17 cellular contexts compared by ENCODE assay signal in the genomic region with DNA sequence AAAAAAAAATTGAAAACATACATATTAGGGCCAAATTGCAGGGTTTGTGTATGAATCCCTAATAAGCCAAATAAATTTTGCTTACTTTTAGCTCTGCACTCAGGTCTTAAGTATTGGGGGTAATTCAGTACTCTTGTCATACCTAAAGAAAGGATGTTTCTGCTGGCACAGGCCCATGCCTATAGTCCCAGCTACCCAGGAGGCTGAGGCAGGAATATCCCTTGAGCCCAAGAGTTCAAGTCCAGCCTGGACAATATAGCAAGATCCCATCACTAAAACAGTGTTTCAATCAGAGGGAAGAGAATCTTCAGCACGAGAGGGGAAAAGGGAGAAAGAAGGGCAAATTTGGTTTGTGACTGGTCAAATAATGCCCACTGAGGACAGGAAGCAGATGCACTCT. TPM values are rescaled to one million over a fixed set of nuclear protein-coding genes. Genes with fewer than 3 reads are reported as not detected.
A peak's percentile ranks its signal among the peaks of the same experiment; 100 is the strongest.
DNase-seq lines count a peak whose midpoint lies in the region; ATAC-seq and TF ChIP-seq lines count a peak whose summit lies in the region.
"Had no signal": no experiment of that assay in that cellular context is flagged by ENCODE, and none has a peak within 500 bp of the region (broad histone marks: within the 10 kb centered on the region; RNA-seq: fewer than 3 reads in every experiment).

No MANE protein-coding gene starts in this region.

- DNase-seq in activated CD4-positive, alpha-beta T cell treated with anti-CD3 and anti-CD28 coated beads, Interleukin-2, amount 10 ng/mL, durations not matched to agents 24 days and 14 days = no peak
- no peak for DNase-seq in activated CD4-positive, alpha-beta T cell treated with anti-CD3 and anti-CD28 coated beads for 1 hour
- no peak for DNase-seq in stimulated activated naive CD8-positive, alpha-beta T cell treated with anti-CD3 and anti-CD28 coated beads, Interleukin-15, amount 100 ng/mL, for 72 hours
- DNase-seq in type B pancreatic cell (ENCODE audit: extremely low spot score, unreplicated experiment) = no peak
- DNase-seq in hypothalamus (lab: John Stamatoyannopoulos, UW) = no peak
- DNase-seq in stimulated activated CD4-positive, alpha-beta T cell treated with anti-CD3 and anti-CD28 coated beads, Interleukin-15, amount 100 ng/mL, for 24 hours = no peak
- DNase-seq: DND-41; GDM1; MM.1S; NCI-H1105; NCI-H1694 treated with DMSO at 0.1 percent for 48 hours; NCI-H345; NCI-H526 treated with DMSO at 0.1 percent for 48 hours; NK-92 treated with Interleukin-12 subunit alpha and Interleukin-12 subunit beta, amount 100 ng/mL, for 24 hours had no signal

- H3K36me3 Mint-ChIP-seq in activated CD4-positive, alpha-beta T cell treated with anti-CD3 and anti-CD28 coated beads, Interleukin-2, amount 10 ng/mL, durations not matched to agents 24 days and 14 days (ENCODE audit: low read depth) = peaks cover 5% of the 10 kb centered on the region
- H3K36me3 Mint-ChIP-seq in stimulated activated naive CD8-positive, alpha-beta T cell treated with anti-CD3 and anti-CD28 coated beads, Interleukin-15, Interleukin-2, amounts not matched to agents 100 ng/mL and 50 ng/mL, for 24 hours (ENCODE audit: low read depth) = peaks cover 6% of the 10 kb centered on the region
- H3K36me3 Mint-ChIP-seq in activated T-helper 17 cell treated with anti-CD3 and anti-CD28 coated beads, Interleukin-2, amount 50 U/mL, for 72 hours (ENCODE audit: low read depth) = peaks cover 37% of the 10 kb centered on the region
- no peaks in the 10 kb centered on the region for H3K36me3 Mint-ChIP-seq in type B pancreatic cell
- H3K36me3 Mint-ChIP-seq: CD14-positive monocyte had no signal

- H3K4me3 Mint-ChIP-seq in activated CD4-positive, alpha-beta T cell treated with anti-CD3 and anti-CD28 coated beads, Interleukin-2, amount 10 ng/mL, durations not matched to agents 24 days and 14 days = no peak overlapping the region
- H3K4me3 Mint-ChIP-seq in stimulated activated naive CD8-positive, alpha-beta T cell treated with anti-CD3 and anti-CD28 coated beads, Interleukin-15, Interleukin-2, amounts not matched to agents 100 ng/mL and 50 ng/mL, for 24 hours = no peak overlapping the region
- no peak overlapping the region for H3K4me3 Mint-ChIP-seq in stimulated activated naive CD8-positive, alpha-beta T cell treated with anti-CD3 and anti-CD28 coated beads, Interleukin-15, amount 100 ng/mL, for 72 hours
- peak overlapping the region; percentile 4 for H3K4me3 Mint-ChIP-seq in activated T-helper 17 cell treated with anti-CD3 and anti-CD28 coated beads, Interleukin-2, amount 50 U/mL, for 72 hours
- H3K4me3 Mint-ChIP-seq in type B pancreatic cell = peak overlapping the region; percentile 6
- H3K4me3 Mint-ChIP-seq: CD14-positive monocyte had no signal

- H3K9me3 Mint-ChIP-seq in activated CD4-positive, alpha-beta T cell treated with anti-CD3 and anti-CD28 coated beads, Interleukin-2, amount 10 ng/mL, durations not matched to agents 24 days and 14 days = no peaks in the 10 kb centered on the region
- no peaks in the 10 kb centered on the region for H3K9me3 Mint-ChIP-seq in stimulated activated naive CD8-positive, alpha-beta T cell treated with anti-CD3 and anti-CD28 coated beads, Interleukin-15, Interleukin-2, amounts not matched to agents 100 ng/mL and 50 ng/mL, for 24 hours
- no peaks in the 10 kb centered on the region for H3K9me3 Mint-ChIP-seq in stimulated activated naive CD8-positive, alpha-beta T cell treated with anti-CD3 and anti-CD28 coated beads, Interleukin-15, amount 100 ng/mL, for 72 hours
- no peaks in the 10 kb centered on the region for H3K9me3 Mint-ChIP-seq in activated T-helper 17 cell treated with anti-CD3 and anti-CD28 coated beads, Interleukin-2, amount 50 U/mL, for 72 hours
- H3K9me3 Mint-ChIP-seq in type B pancreatic cell = peaks cover 4% of the 10 kb centered on the region
- H3K9me3 Mint-ChIP-seq: CD14-positive monocyte had no signal

- ATAC-seq in stimulated activated naive CD8-positive, alpha-beta T cell treated with anti-CD3 and anti-CD28 coated beads, Interleukin-15, amount 100 ng/mL, for 72 hours = no peak
- no peak for ATAC-seq in activated T-helper 17 cell treated with anti-CD3 and anti-CD28 coated beads, Interleukin-2, amount 50 U/mL, for 72 hours (replicated peaks)

- peaks cover 60% of the 10 kb centered on the region for H3K4me1 Mint-ChIP-seq in activated CD4-positive, alpha-beta T cell treated with anti-CD3 and anti-CD28 coated beads, Interleukin-2, amount 10 ng/mL, durations not matched to agents 24 days and 14 days
- H3K4me1 Mint-ChIP-seq in stimulated activated naive CD8-positive, alpha-beta T cell treated with anti-CD3 and anti-CD28 coated beads, Interleukin-15, Interleukin-2, amounts not matched to agents 100 ng/mL and 50 ng/mL, for 24 hours (ENCODE audit: low read depth) = peaks cover 57% of the 10 kb centered on the region
- H3K4me1 Mint-ChIP-seq in stimulated activated naive CD8-positive, alpha-beta T cell treated with anti-CD3 and anti-CD28 coated beads, Interleukin-15, amount 100 ng/mL, for 72 hours = peaks cover 57% of the 10 kb centered on the region
- peaks cover 39% of the 10 kb centered on the region for H3K4me1 Mint-ChIP-seq in activated T-helper 17 cell treated with anti-CD3 and anti-CD28 coated beads, Interleukin-2, amount 50 U/mL, for 72 hours
- peaks cover 8% of the 10 kb centered on the region for H3K4me1 Mint-ChIP-seq in type B pancreatic cell (ENCODE audit: unreplicated experiment)

- intact Hi-C loops in activated CD4-positive, alpha-beta T cell treated with anti-CD3 and anti-CD28 coated beads, Interleukin-2, amount 10 ng/mL, durations not matched to agents 24 days and 14 days (cut with micrococcal nuclease) = loop anchor here (5.0 kb wide), 1 partner anchor 42 kb away; no protein-coding TSS in a partner anchor

- TF ChIP-seq CTCF in type B pancreatic cell (conservative IDR thresholded peaks at IDR 0.05) = no peak

- H3K27me3 Mint-ChIP-seq in activated CD4-positive, alpha-beta T cell treated with anti-CD3 and anti-CD28 coated beads, Interleukin-2, amount 10 ng/mL, durations not matched to agents 24 days and 14 days = no peaks in the 10 kb centered on the region
- H3K27me3 Mint-ChIP-seq in stimulated activated naive CD8-positive, alpha-beta T cell treated with anti-CD3 and anti-CD28 coated beads, Interleukin-15, Interleukin-2, amounts not matched to agents 100 ng/mL and 50 ng/mL, for 24 hours = no peaks in the 10 kb centered on the region
- no peaks in the 10 kb centered on the region for H3K27me3 Mint-ChIP-seq in stimulated activated naive CD8-positive, alpha-beta T cell treated with anti-CD3 and anti-CD28 coated beads, Interleukin-15, amount 100 ng/mL, for 72 hours
- H3K27me3 Mint-ChIP-seq in activated T-helper 17 cell treated with anti-CD3 and anti-CD28 coated beads, Interleukin-2, amount 50 U/mL, for 72 hours = no peaks in the 10 kb centered on the region
- no peaks in the 10 kb centered on the region for H3K27me3 Mint-ChIP-seq in type B pancreatic cell

- peak overlapping the region; percentile 35 for H3K27ac Mint-ChIP-seq in activated CD4-positive, alpha-beta T cell treated with anti-CD3 and anti-CD28 coated beads, Interleukin-2, amount 10 ng/mL, durations not matched to agents 24 days and 14 days
- peak overlapping the region; percentile 78 for H3K27ac Mint-ChIP-seq in stimulated activated naive CD8-positive, alpha-beta T cell treated with anti-CD3 and anti-CD28 coated beads, Interleukin-15, Interleukin-2, amounts not matched to agents 100 ng/mL and 50 ng/mL, for 24 hours
- no peak overlapping the region for H3K27ac Mint-ChIP-seq in stimulated activated naive CD8-positive, alpha-beta T cell treated with anti-CD3 and anti-CD28 coated beads, Interleukin-15, amount 100 ng/mL, for 72 hours
- H3K27ac Mint-ChIP-seq in activated T-helper 17 cell treated with anti-CD3 and anti-CD28 coated beads, Interleukin-2, amount 50 U/mL, for 72 hours = peak overlapping the region; percentile 98
- no peak overlapping the region for H3K27ac Mint-ChIP-seq in type B pancreatic cell

RNA-seq across cellular contexts. Expression of a gene that starts 3.4 kb away (rescaled TPM):
- 9.4 and 12.1 TPM in 2 replicates for total RNA-seq in activated CD4-positive, alpha-beta T cell treated with anti-CD3 and anti-CD28 coated beads, Interleukin-2, amount 10 ng/mL, durations not matched to agents 24 days and 14 days
- 10 to 100 TPM; 25.2 to 32.7 TPM for total RNA-seq in activated T-helper 17 cell treated with anti-CD3 and anti-CD28 coated beads, Interleukin-2, amount 50 U/mL, for 72 hours
- total RNA-seq in type B pancreatic cell (ENCODE audit: low replicate concordance) = 1.6 and 3.6 TPM in 2 replicates

RNA-seq across cellular contexts. Expression of a gene that starts 17.8 kb away (rescaled TPM):
- 47.4 and 48.5 TPM in 2 replicates for total RNA-seq in activated CD4-positive, alpha-beta T cell treated with anti-CD3 and anti-CD28 coated beads, Interleukin-2, amount 10 ng/mL, durations not matched to agents 24 days and 14 days
- total RNA-seq in activated T-helper 17 cell treated with anti-CD3 and anti-CD28 coated beads, Interleukin-2, amount 50 U/mL, for 72 hours = 10 to 100 TPM; 41.1 to 95.4 TPM
- total RNA-seq in type B pancreatic cell (ENCODE audit: low replicate concordance) = 49.6 and 85.5 TPM in 2 replicates

Comparison
In these comparisons a context has a peak if more than half of its experiments do, and no peak if none do; other contexts are left out.
1. H3K27ac Mint-ChIP-seq: peak in activated CD4-positive, alpha-beta T cell treated with anti-CD3 and anti-CD28 coated beads, Interleukin-2, amount 10 ng/mL, durations not matched to agents 24 days and 14 days (single experiment), stimulated activated naive CD8-positive, alpha-beta T cell treated with anti-CD3 and anti-CD28 coated beads, Interleukin-15, Interleukin-2, amounts not matched to agents 100 ng/mL and 50 ng/mL, for 24 hours (single experiment) and activated T-helper 17 cell treated with anti-CD3 and anti-CD28 coated beads, Interleukin-2, amount 50 U/mL, for 72 hours (single experiment); none in stimulated activated naive CD8-positive, alpha-beta T cell treated with anti-CD3 and anti-CD28 coated beads, Interleukin-15, amount 100 ng/mL, for 72 hours (0 of 2) and type B pancreatic cell (single experiment).
2. H3K4me3 Mint-ChIP-seq: peak in activated T-helper 17 cell treated with anti-CD3 and anti-CD28 coated beads, Interleukin-2, amount 50 U/mL, for 72 hours (single experiment) and type B pancreatic cell (single experiment); none in activated CD4-positive, alpha-beta T cell treated with anti-CD3 and anti-CD28 coated beads, Interleukin-2, amount 10 ng/mL, durations not matched to agents 24 days and 14 days (single experiment), stimulated activated naive CD8-positive, alpha-beta T cell treated with anti-CD3 and anti-CD28 coated beads, Interleukin-15, Interleukin-2, amounts not matched to agents 100 ng/mL and 50 ng/mL, for 24 hours (single experiment) and stimulated activated naive CD8-positive, alpha-beta T cell treated with anti-CD3 and anti-CD28 coated beads, Interleukin-15, amount 100 ng/mL, for 72 hours (0 of 2).